In the genomic region with DNA sequence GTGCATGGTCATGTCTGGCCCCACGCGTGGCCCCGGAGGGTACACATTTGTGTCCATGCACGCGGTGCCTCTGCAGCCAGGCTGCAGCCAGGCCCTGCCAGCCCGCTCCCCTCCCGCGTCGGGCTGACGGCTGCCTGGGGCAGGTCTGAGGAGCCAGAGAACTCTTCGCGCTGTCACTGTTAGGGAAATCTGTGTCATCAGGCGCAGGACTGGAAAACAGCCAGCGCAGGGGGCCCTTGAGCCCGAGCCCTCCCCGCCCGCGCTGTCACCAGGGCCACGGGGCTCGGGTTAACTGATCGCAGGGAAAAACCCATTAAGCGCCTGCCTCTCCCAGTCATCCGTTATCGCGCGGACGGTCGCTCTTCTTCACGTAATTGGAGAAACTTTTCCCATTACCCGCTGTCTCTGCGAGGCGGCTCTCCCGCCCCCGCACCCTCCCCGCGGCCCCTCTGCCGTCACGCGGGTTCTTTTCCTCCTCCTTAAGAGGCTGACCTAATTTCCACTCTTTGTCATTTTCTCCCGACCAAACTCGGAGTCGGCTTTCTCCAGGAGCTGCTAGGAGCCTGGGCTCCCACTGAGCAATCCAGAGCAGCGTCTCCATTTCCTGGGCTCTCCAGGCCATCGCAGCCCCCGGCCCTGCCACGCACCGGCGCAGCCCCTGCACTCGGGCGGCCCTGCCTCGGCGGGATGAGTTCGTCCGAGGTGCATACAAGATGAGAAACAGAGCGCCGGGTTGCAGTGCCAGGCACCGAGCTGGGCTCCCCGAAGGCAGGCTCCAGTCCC, we compare ENCODE assay signal across 10 cellular contexts. TPM values are rescaled to one million over a fixed set of nuclear protein-coding genes. Genes with fewer than 3 reads are reported as not detected.
DNase-seq lines count a peak whose midpoint lies in the region; ATAC-seq, FAIRE-seq and TF ChIP-seq lines count a peak whose summit lies in the region.
"Had no signal": no experiment of that assay in that cellular context is flagged by ENCODE, and none has a peak within 500 bp of the region (broad histone marks: within the 10 kb centered on the region; RNA-seq: fewer than 3 reads in every experiment).

No MANE protein-coding gene starts in this region.

- no peak overlapping the region for H4K91ac ChIP-seq in mesenchymal stem cell (ENCODE audit: low read length)

- no peak overlapping the region for H3K9ac ChIP-seq in HepG2 (ENCODE audit: insufficient read depth, low read depth, low read length)
- no peak overlapping the region for H3K9ac ChIP-seq in mammary epithelial cell (ENCODE audit: insufficient read depth, low read length)
- H3K9ac ChIP-seq in mesenchymal stem cell (ENCODE audit: low read length): peak overlapping the region; percentile 59

- no peak overlapping the region for H4K8ac ChIP-seq in mesenchymal stem cell (ENCODE audit: low read length)

- TF ChIP-seq POLR2A in right lobe of liver (IDR thresholded peaks at IDR 0.05) (no peak), HepG2 (IDR thresholded peaks at IDR 0.05; ENCODE audit: insufficient read depth in 1 of 2, low read depth in 2 of 2, low read length in 2 of 2) (no peak)

- H4K20me1 ChIP-seq in HepG2 (ENCODE audit: insufficient read depth, low read length) (no peaks in the 10 kb centered on the region), mammary epithelial cell (ENCODE audit: insufficient read depth, low read length) (no peaks in the 10 kb centered on the region)

- FAIRE-seq in HepG2 (lab: Jason Lieb, UNC) (no peak), urothelium cell line (lab: Jason Lieb, UNC) (no peak)

- TF ChIP-seq RAD21 in HepG2 (CRISPR knock-in tag; IDR thresholded peaks at IDR 0.05): no peak

- no peak overlapping the region for H3K4me2 ChIP-seq in HepG2 (ENCODE audit: low read depth, low read length)
- H3K4me2 ChIP-seq in mammary epithelial cell (ENCODE audit: insufficient read depth, low read depth, low read length): peak overlapping the region; percentile 32
- peak overlapping the region; percentile 5 for H3K4me2 ChIP-seq in mesenchymal stem cell (ENCODE audit: low read length, poor library complexity, severe bottlenecking)

- no peak overlapping the region for H2AK5ac ChIP-seq in mesenchymal stem cell (ENCODE audit: low read length, severe bottlenecking)

- no peak for TF ChIP-seq EP300 in HepG2 (IDR thresholded peaks at IDR 0.05; ENCODE audit: low read depth in 2 of 2, low read length in 2 of 2)
- no peak for TF ChIP-seq EP300 in HepG2 (CRISPR knock-in tag; IDR thresholded peaks at IDR 0.05; ENCODE audit: borderline replicate concordance)

- H3K9me3 ChIP-seq in right lobe of liver (no peaks in the 10 kb centered on the region), HepG2 (ENCODE audit: low read length) (no peaks in the 10 kb centered on the region), mammary epithelial cell (replicated peaks; ENCODE audit: insufficient read depth, low read length) (no peaks in the 10 kb centered on the region), mesenchymal stem cell (ENCODE audit: control insufficient read depth, low read length) (no peaks in the 10 kb centered on the region)

- no TSS peak for BruUV-seq in HepG2 (replicated peaks; lab: Mats Ljungman, UMichigan)
- no TSS peak for BruUV-seq in mammary epithelial cell (replicated peaks; lab: Mats Ljungman, UMichigan)

- no peak overlapping the region for H2BK120ac ChIP-seq in mesenchymal stem cell (ENCODE audit: low read depth, low read length)

- dilution Hi-C loops in mammary epithelial cell (cut with HindIII; ENCODE audit: low sequenced_read_pairs): no loop called here

- H2BK12ac ChIP-seq in mesenchymal stem cell (ENCODE audit: low read length in 2 of 2): no peak overlapping the region

- no peak overlapping the region for H3K4me3 ChIP-seq in right lobe of liver
- H3K4me3 ChIP-seq in HepG2 (replicated peaks in 1 of 3; ENCODE audit: insufficient read depth in 1 of 3, low read depth in 2 of 3, low read length in 3 of 3): no peak overlapping the region
- no peak overlapping the region for H3K4me3 ChIP-seq in mammary epithelial cell (replicated peaks in 1 of 3; ENCODE audit: insufficient read depth in 1 of 3, low read depth in 2 of 3, low read length in 3 of 3)
- H3K4me3 ChIP-seq in mesenchymal stem cell (ENCODE audit: insufficient read depth in 1 of 2, low read depth in 1 of 2, low read length in 2 of 2): peak overlapping the region in 1 of 2 experiments; percentile 66

- H2BK5ac ChIP-seq in mesenchymal stem cell (ENCODE audit: low read depth, low read length, poor library complexity, severe bottlenecking): no peak overlapping the region

- intact Hi-C loops in right lobe of liver (cut with DNase I) (no loop called here), HepG2 (cut with micrococcal nuclease; ENCODE audit: unreplicated experiment) (no loop called here), mammary epithelial cell (cut with micrococcal nuclease) (no loop called here)

- H3K4ac ChIP-seq in mesenchymal stem cell (ENCODE audit: low read depth in 1 of 2, low read length in 2 of 2): no peak overlapping the region

- H2BK15ac ChIP-seq in mesenchymal stem cell (ENCODE audit: low read depth, poor library complexity, severe bottlenecking): no peak overlapping the region

- DNase-seq in right lobe of liver (no peak), HepG2 (ENCODE audit: low spot score) (no peak), mammary epithelial cell (no peak), mesenchymal stem cell (peak; percentile 39), urothelium cell line (ENCODE audit: low spot score) (peak; percentile 35), RWPE1 (ENCODE audit: low spot score) (no peak)

- H3K23ac ChIP-seq in mesenchymal stem cell (ENCODE audit: low read length in 2 of 2): no peak overlapping the region

- 2% methylated on average over 10 of the region's 58 CpGs for whole genome bisulfite sequencing in right lobe of liver (ENCODE audit: insufficient coverage, low coverage, low lambda C conversion rate, missing lambda C conversion rate)
- 27% methylated on average over 31 of the region's 58 CpGs for WGBS in HepG2 (ENCODE audit: low lambda C conversion rate)
- 17% methylated on average over 38 of the region's 58 CpGs for WGBS in mammary epithelial cell (ENCODE audit: low coverage, missing lambda C conversion rate)
- WGBS in mesenchymal stem cell: 10% methylated on average over 58 of the region's 58 CpGs

- H3K14ac ChIP-seq in mesenchymal stem cell (ENCODE audit: low read length in 2 of 2): no peak overlapping the region

- no peak overlapping the region for H3K18ac ChIP-seq in mesenchymal stem cell (ENCODE audit: low read depth in 1 of 2, low read length in 2 of 2)

- H3K79me2 ChIP-seq in HepG2 (ENCODE audit: insufficient read depth, low read length) (no peaks in the 10 kb centered on the region), mammary epithelial cell (ENCODE audit: insufficient read depth, low read length) (no peaks in the 10 kb centered on the region)

- H3K36me3 ChIP-seq in right lobe of liver (no peaks in the 10 kb centered on the region), HepG2 (replicated peaks in 1 of 2; ENCODE audit: control insufficient read depth in 1 of 2, insufficient read depth in 2 of 2, low read length in 2 of 2) (no peaks in the 10 kb centered on the region), mammary epithelial cell (ENCODE audit: insufficient read depth, low read length) (no peaks in the 10 kb centered on the region), mesenchymal stem cell (ENCODE audit: control insufficient read depth in 1 of 2, insufficient read depth in 2 of 2, low read depth in 1 of 2, low read length in 2 of 2) (no peaks in the 10 kb centered on the region)

- H3K27ac ChIP-seq in right lobe of liver (no peak overlapping the region), HepG2 (ENCODE audit: extremely low read length, insufficient read depth, low read length) (no peak overlapping the region), mammary epithelial cell (ENCODE audit: insufficient read depth, low read depth, low read length) (no peak overlapping the region), mesenchymal stem cell (ENCODE audit: low read length, poor library complexity, severe bottlenecking) (no peak overlapping the region), RWPE1 (no peak overlapping the region)
- H3K27ac ChIP-seq: HL-60 had no signal

- H3K79me1 ChIP-seq in mesenchymal stem cell (replicated peaks; ENCODE audit: low read length, poor library complexity, severe bottlenecking): no peaks in the 10 kb centered on the region

- TF ChIP-seq CTCF in right lobe of liver (IDR thresholded peaks at IDR 0.05) (no peak), HepG2 (CRISPR knock-in tag; IDR thresholded peaks at IDR 0.05) (no peak), mammary epithelial cell (conservative IDR thresholded peaks at IDR 0.05 in 1 of 2, IDR thresholded peaks at IDR 0.05 in 1 of 2; ENCODE audit: extremely low read depth in 1 of 2, insufficient read depth in 1 of 2, low read depth in 1 of 2, low read length in 2 of 2) (no peak), RWPE1 (conservative IDR thresholded peaks at IDR 0.05; ENCODE audit: low read depth) (no peak)

- no peak overlapping the region for H2AFZ ChIP-seq in HepG2 (ENCODE audit: low read length)
- H2AFZ ChIP-seq in mammary epithelial cell (ENCODE audit: low read depth, low read length): no peak overlapping the region
- no peak overlapping the region for H2AFZ ChIP-seq in mesenchymal stem cell (ENCODE audit: low read depth, low read length)

- H3K27me3 ChIP-seq in right lobe of liver: no peaks in the 10 kb centered on the region
- peaks cover 14 to 62% of the 10 kb centered on the region in 2 experiments for H3K27me3 ChIP-seq in HepG2 (ENCODE audit: control insufficient read depth in 1 of 2, insufficient read depth in 2 of 2, low read length in 2 of 2)
- H3K27me3 ChIP-seq in mammary epithelial cell (ENCODE audit: insufficient read depth, low read length): peaks cover 10% of the 10 kb centered on the region
- peaks cover 64 to 82% of the 10 kb centered on the region in 2 experiments for H3K27me3 ChIP-seq in mesenchymal stem cell (ENCODE audit: control insufficient read depth in 1 of 2, insufficient read depth in 1 of 2, low read length in 2 of 2)

- no peaks in the 10 kb centered on the region for H3K4me1 ChIP-seq in right lobe of liver
- no peaks in the 10 kb centered on the region for H3K4me1 ChIP-seq in HepG2 (ENCODE audit: insufficient read depth, low read length)
- H3K4me1 ChIP-seq in mammary epithelial cell (ENCODE audit: insufficient read depth, low read length): peaks cover 10% of the 10 kb centered on the region
- peaks cover 7% of the 10 kb centered on the region for H3K4me1 ChIP-seq in mesenchymal stem cell (ENCODE audit: control insufficient read depth, insufficient read depth, low read depth, low read length)

- CTCF ChIA-PET in HepG2 (lab: Yijun Ruan, JAX; ENCODE audit: low intra/inter-chr PET ratio, low total read pairs): no interaction called here
- CTCF ChIA-PET in mammary epithelial cell (lab: Charles Lee; ENCODE audit: low non-redundant PET): no interaction called here
- CTCF ChIA-PET in RWPE1 (lab: Yijun Ruan, JAX): interaction anchor here (0.7 to 1.0 kb wide), 2 partner anchors 42 to 384 kb away, joined by 3 to 4 read pairs; no protein-coding TSS in a partner anchor

- POLR2A ChIA-PET in HepG2 (lab: Yijun Ruan, JAX): no interaction called here
- POLR2A ChIA-PET in RWPE1 (lab: Yijun Ruan, JAX; ENCODE audit: low non-redundant PET): no interaction called here

- in situ Hi-C loops in HepG2 (cut with HindIII; ENCODE audit: extremely low pct_ligation_motif_present, low pct_unique_long_range_greater_than_20kb) (no loop called here), mammary epithelial cell (cut with MboI; ENCODE audit: low sequenced_read_pairs in 2 of 2) (no loop called here)

- peak in 3 of 4 donors; percentile 5 to 45 (median 8) for ATAC-seq in right lobe of liver
- ATAC-seq in HepG2: no peak
- ATAC-seq in HG03469 (IDR thresholded peaks at IDR 0.05; ENCODE audit: unreplicated experiment): no peak
- no peak for ATAC-seq in HG02763 (IDR thresholded peaks at IDR 0.05; ENCODE audit: unreplicated experiment)

RNA-seq across cellular contexts. Expression of gene PRR23E, which starts 57.5 kb away (rescaled TPM):
- total RNA-seq in right lobe of liver: not detected
- total RNA-seq in HepG2 (2016; rRNA removed; fragmentation: Illumina TruSeq; extraction: Trizol): not detected in 2 replicates
- total RNA-seq in HepG2 (2016; cell fraction: cytosol; rRNA removed; fragmentation: Illumina TruSeq; extraction: Trizol; ENCODE audit: low read depth): not detected in 2 replicates
- total RNA-seq in HepG2 (2016; cell fraction: insoluble cytoplasmic fraction; rRNA removed; fragmentation: Illumina TruSeq; extraction: Trizol): not detected in 2 replicates
- total RNA-seq in HepG2 (2016; cell fraction: membrane; rRNA removed; fragmentation: Illumina TruSeq; extraction: Trizol): not detected in 2 replicates
- total RNA-seq in HepG2 (2016; cell fraction: nucleus; rRNA removed; fragmentation: Illumina TruSeq; extraction: Trizol): not detected in 2 replicates
- polyA plus RNA-seq in HepG2 (2011; rRNA removed): not detected in 2 replicates
- polyA plus RNA-seq in HepG2 (2011; cell fraction: cytosol; rRNA removed): not detected in 2 replicates
- polyA plus RNA-seq in HepG2 (2011; cell fraction: nucleus; rRNA removed): not detected in 2 replicates
- polyA plus RNA-seq in HepG2 (2012): not detected in 2 replicates
- polyA plus RNA-seq in HepG2 (2016; cell fraction: cytosol; fragmentation: Illumina TruSeq; extraction: Trizol; ENCODE audit: low read depth): not detected in 2 replicates
- not detected in 2 replicates for polyA plus RNA-seq in HepG2 (2016; cell fraction: insoluble cytoplasmic fraction; fragmentation: Illumina TruSeq; extraction: Trizol; ENCODE audit: low read depth)
- not detected in 2 replicates for polyA plus RNA-seq in HepG2 (2016; cell fraction: membrane; fragmentation: Illumina TruSeq; extraction: Trizol; ENCODE audit: low read depth)
- polyA plus RNA-seq in HepG2 (2016; cell fraction: nucleus; fragmentation: Illumina TruSeq; extraction: Trizol; ENCODE audit: insufficient read depth, low read depth): not detected in 2 replicates
- polyA minus RNA-seq in HepG2 (2011; rRNA and poly(A)+ RNA removed; ENCODE audit: low replicate concordance): not detected in 2 replicates
- polyA minus RNA-seq in HepG2 (2011; cell fraction: cytosol; rRNA and poly(A)+ RNA removed): not detected in 2 replicates
- polyA minus RNA-seq in HepG2 (2011; cell fraction: nucleus; rRNA and poly(A)+ RNA removed): not detected in 2 replicates
- total RNA-seq in mammary epithelial cell: not detected
- polyA plus RNA-seq in mammary epithelial cell: not detected
- not detected for polyA minus RNA-seq in mammary epithelial cell
- not detected for polyA plus RNA-seq in mesenchymal stem cell (2013, experiment 1 of 2)
- not detected for polyA plus RNA-seq in mesenchymal stem cell (2013, experiment 2 of 2)
- total RNA-seq: mononuclear cell had no signal

Comparison
In these comparisons a context has a peak if more than half of its experiments do, and no peak if none do; other contexts are left out.
1. ATAC-seq: peak in right lobe of liver (3 of 4); none in HepG2 (single experiment), HG03469 (single experiment) and HG02763 (single experiment).
2. DNase-seq: peak in mesenchymal stem cell (single experiment) and urothelium cell line (single experiment); none in right lobe of liver (0 of 3), HepG2 (single experiment), mammary epithelial cell (single experiment) and RWPE1 (single experiment).